26 cellular contexts compared by ENCODE assay signal in genomic region chr14:57420986-57421385, GRCh38.
"Had no signal": no experiment of that assay in that cellular context is flagged by ENCODE, and none has a peak within 500 bp of the region (broad histone marks: within the 10 kb centered on the region; RNA-seq: fewer than 3 reads in every experiment).

No MANE protein-coding gene starts in this region.

- H3K4me1 ChIP-seq: Peyer's patch, SJSA1 had no signal

- H3K27ac ChIP-seq: Peyer's patch, RWPE1, SJSA1 had no signal

- H3K27me3 ChIP-seq: Peyer's patch, SJSA1 had no signal

- H3K4me3 ChIP-seq: Peyer's patch, SJSA1 had no signal

- ATAC-seq: activated CD8-positive, alpha-beta memory T cell treated with anti-CD3 and anti-CD28 coated beads, Interleukin-2, amount 10 ng/mL, durations not matched to agents 7 days and 5 days; activated naive CD4-positive, alpha-beta T cell treated with anti-CD3 and anti-CD28 coated beads, Interleukin-2, amount 50 U/mL, for 72 hours; activated naive CD8-positive, alpha-beta T cell treated with anti-CD3 and anti-CD28 coated beads, Interleukin-2, amount 50 U/mL, for 24 hours; SK-N-SH treated with all-trans-retinoic acid at 6 μM for 48 hours; T-helper 17 cell had no signal

- H3K9me3 ChIP-seq: Peyer's patch, SJSA1 had no signal

- H3K36me3 ChIP-seq: Peyer's patch, SJSA1 had no signal

- DNase-seq: activated B cell treated with CpG ODN at 0.5 μM for 24 hours; activated CD4-positive, alpha-beta T cell treated with anti-CD3 and anti-CD28 coated beads for 1 hour; activated CD4-positive, alpha-beta T cell treated with anti-CD3 and anti-CD28 coated beads, Interleukin-2, amount 10 ng/mL, durations not matched to agents 24 days and 14 days; activated CD4-positive, alpha-beta T cell treated with anti-CD3 and anti-CD28 coated beads, Interleukin-2, amount 50 U/mL, for 48 hours; activated CD8-positive, alpha-beta memory T cell treated with anti-CD3 and anti-CD28 coated beads, Interleukin-2, amount 10 ng/mL, durations not matched to agents 7 days and 5 days; activated effector memory CD4-positive, alpha-beta T cell treated with Interleukin-2 at 50 U/mL for 16 hours; activated naive CD4-positive, alpha-beta T cell treated with Interleukin-2 at 50 U/mL for 16 hours; activated naive CD8-positive, alpha-beta T cell treated with anti-CD3 and anti-CD28 coated beads, Interleukin-2, amount 50 U/mL, for 24 hours; activated T-cell treated with anti-CD3 and anti-CD28 coated beads, Interleukin-2, amount 50 U/mL, for 24 hours; Kasumi-1; KBM-7; NCI-H146; NCI-H1930; NCI-H2171; NCI-H226; NCI-H510A; NCI-H526 treated with DMSO at 0.1 percent for 48 hours; Peyer's patch; SHP77; SW 1271; T-helper 17 cell; T-helper 9 cell had no signal
